ENCODE assay signal across 15 cellular contexts in the genomic region with DNA sequence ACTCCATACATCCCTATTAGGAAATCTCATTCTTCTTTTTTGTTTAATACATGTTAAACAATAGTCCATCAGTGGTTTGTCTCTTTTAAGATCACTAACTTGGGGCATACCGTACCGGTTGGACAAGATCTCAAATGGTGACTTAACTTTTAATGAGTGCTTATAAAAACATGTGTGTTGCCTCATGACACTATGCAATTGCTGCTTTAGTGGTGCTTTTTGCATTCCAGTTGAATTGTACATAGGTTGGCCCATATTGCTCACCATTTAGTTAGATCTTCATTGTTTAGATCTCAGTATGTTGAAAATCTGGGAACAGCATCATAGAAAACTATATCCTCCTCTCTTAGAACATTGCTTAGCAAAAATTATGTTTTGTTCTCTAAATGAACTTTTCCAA. TPM values are rescaled to one million over a fixed set of nuclear protein-coding genes. Genes with fewer than 3 reads are reported as not detected.
DNase-seq lines count a peak whose midpoint lies in the region; ATAC-seq and TF ChIP-seq lines count a peak whose summit lies in the region.
"Had no signal": no experiment of that assay in that cellular context is flagged by ENCODE, and none has a peak within 500 bp of the region (broad histone marks: within the 10 kb centered on the region; RNA-seq: fewer than 3 reads in every experiment).

No MANE protein-coding gene starts in this region.

- H3K27me3 ChIP-seq in foreskin keratinocyte (no peaks in the 10 kb centered on the region), suprapubic skin (no peaks in the 10 kb centered on the region)
- H3K27me3 ChIP-seq: heart right ventricle, neutrophil had no signal

- H3K9me3 ChIP-seq in HEK293 (ENCODE audit: control insufficient read depth, insufficient read depth, low read depth, low read length) (no peaks in the 10 kb centered on the region), suprapubic skin (no peaks in the 10 kb centered on the region)
- H3K9me3 ChIP-seq: heart right ventricle, neutrophil had no signal

- CTCF ChIA-PET in HEK293 (lab: Yijun Ruan, JAX): no interaction called here

- TF ChIP-seq POLR2A in suprapubic skin (IDR thresholded peaks at IDR 0.05): no peak

- POLR2A ChIA-PET in HEK293 (lab: Yijun Ruan, JAX): no interaction called here

- TF ChIP-seq CTCF in HEK293 (tag by site-specific recombination; IDR thresholded peaks at IDR 0.05) (no peak), foreskin keratinocyte (conservative IDR thresholded peaks at IDR 0.05) (no peak), suprapubic skin (IDR thresholded peaks at IDR 0.05) (no peak)

- WGBS in suprapubic skin: 64% methylated on average over 2 of the region's 2 CpGs

- H3K4me1 ChIP-seq in HEK293 (ENCODE audit: control insufficient read depth, insufficient read depth, low read length) (no peaks in the 10 kb centered on the region), foreskin keratinocyte (peaks cover 10% of the 10 kb centered on the region), suprapubic skin (peaks cover 27% of the 10 kb centered on the region)

- peak; percentile 92 for ATAC-seq in foreskin keratinocyte
- ATAC-seq: activated T-cell treated with anti-CD3 and anti-CD28 coated beads, Interleukin-2, amount 50 U/mL, for 4 hours; heart right ventricle had no signal

- TF ChIP-seq EP300 in suprapubic skin (IDR thresholded peaks at IDR 0.05): no peak

- DNase-seq in amniotic epithelial cell (ENCODE audit: low read depth): peak; percentile 39
- peak; percentile 78 to 91 for DNase-seq in foreskin keratinocyte
- DNase-seq in suprapubic skin (ENCODE audit: low spot score in 2 of 2): no peak
- no peak for DNase-seq in cerebellar cortex (ENCODE audit: low spot score)
- no peak for DNase-seq in DMS 273 treated with DMSO at 0.1 percent for 48 hours (lab: John Stamatoyannopoulos, UW)
- DNase-seq in amniotic stem cell (lab: John Stamatoyannopoulos, UW): no peak
- DNase-seq: activated T-cell treated with anti-CD3 and anti-CD28 coated beads, Interleukin-2, amount 50 U/mL, for 4 hours; C1 segment of cervical spinal cord; DMS153; heart right ventricle; kidney; NCI-H1048 had no signal

- H3K36me3 ChIP-seq in HEK293 (ENCODE audit: control insufficient read depth in 2 of 2, insufficient read depth in 1 of 2, low read length in 2 of 2) (no peaks in the 10 kb centered on the region), suprapubic skin (no peaks in the 10 kb centered on the region)
- H3K36me3 ChIP-seq: heart right ventricle, neutrophil had no signal

- H3K4me3 ChIP-seq in HEK293 (ENCODE audit: low read depth, low read length) (no peak overlapping the region), suprapubic skin (no peak overlapping the region)
- H3K4me3 ChIP-seq: heart right ventricle, PC-9 had no signal

- H3K27ac ChIP-seq in HEK293 (ENCODE audit: extremely low read depth, low read depth, low read length) (no peak overlapping the region), foreskin keratinocyte (no peak overlapping the region), suprapubic skin (peak overlapping the region; percentile 21)
- H3K27ac ChIP-seq: heart right ventricle, neutrophil, PC-9 had no signal

TF ChIP-seq in HEK293, 187 proteins besides CTCF, POLR2A, EP300 and RAD21:
- no peak for TF ChIP-seq ZNF747 (tag by site-specific recombination; IDR thresholded peaks at IDR 0.05)
- TF ChIP-seq ZNF311 (tag by site-specific recombination; IDR thresholded peaks at IDR 0.05; ENCODE audit: borderline replicate concordance): no peak
- no peak for TF ChIP-seq FEZF1 (tag by site-specific recombination; IDR thresholded peaks at IDR 0.05)
- TF ChIP-seq ZNF133 (tag by site-specific recombination; IDR thresholded peaks at IDR 0.05): peak; percentile 61; the same call in 1 of the 2 replicates

RNA-seq across cellular contexts. Expression of a gene that starts 17.8 kb away (rescaled TPM):
- total RNA-seq in foreskin keratinocyte (9.1 and 9.7 TPM in 2 replicates), suprapubic skin (10 to 100 TPM; 13.1 to 18.9 (median 16.4) TPM)
- 7.8 and 9.5 TPM in 2 replicates for polyA plus RNA-seq in foreskin keratinocyte

RNA-seq across cellular contexts. Expression of a gene that starts 18.2 kb away (rescaled TPM):
- 15.4 and 15.5 TPM in 2 replicates for total RNA-seq in foreskin keratinocyte
- 5.4 and 7.1 TPM in 2 replicates for polyA plus RNA-seq in foreskin keratinocyte
- total RNA-seq in suprapubic skin: 10 to 100 TPM; 22.4 to 40.7 (median 33.2) TPM

Comparison
In these comparisons a context has a peak if more than half of its experiments do, and no peak if none do; other contexts are left out.
1. DNase-seq: peak in amniotic epithelial cell (single experiment) and foreskin keratinocyte (2 of 2); none in suprapubic skin (0 of 2), cerebellar cortex (single experiment), DMS 273 treated with DMSO at 0.1 percent for 48 hours (single experiment) and amniotic stem cell (single experiment).